8 cellular contexts compared by ENCODE assay signal in genomic region chr5:93622240-93622885, GRCh38. TPM values are rescaled to one million over a fixed set of nuclear protein-coding genes. Genes with fewer than 3 reads are reported as not detected.
DNase-seq lines count a peak whose midpoint lies in the region; ATAC-seq and TF ChIP-seq lines count a peak whose summit lies in the region.

No MANE protein-coding gene starts in this region.

- H3K4me3 Mint-ChIP-seq in CD4-positive, alpha-beta memory T cell = peak overlapping the region; percentile 40 to 73 (median 63)
- H3K4me3 Mint-ChIP-seq in natural killer cell treated with Interleukin-12 subunit alpha and Interleukin-12 subunit beta and Interleukin-15 and Interleukin-18, amount 100 ng/mL, for 72 hours = peak overlapping the region; percentile 93

- TF ChIP-seq POLR2A in transverse colon (IDR thresholded peaks at IDR 0.05) = no peak

- in situ Hi-C loops in Panc1 (cut with HindIII; ENCODE audit: low pct_unique_long_range_greater_than_20kb, low sequenced_read_pairs) (loop anchor here (25.0 kb wide), 1 partner anchor 190 kb away; no protein-coding TSS in a partner anchor), transverse colon (cut with MboI; ENCODE audit: low pct_ligation_motif_present in 1 of 4, low pct_unique_long_range_greater_than_20kb in 1 of 4, low sequenced_read_pairs in 3 of 4) (loop anchor here in 2 of 4 donors (25.0 kb wide), 1 partner anchor 165 kb away; no protein-coding TSS in a partner anchor)

- TF ChIP-seq CTCF in Panc1 (IDR thresholded peaks at IDR 0.05) (no peak), dorsolateral prefrontal cortex (IDR thresholded peaks at IDR 0.05 in 54 of 56, conservative IDR thresholded peaks at IDR 0.05 in 2 of 56; ENCODE audit: low read depth in 1 of 56, partially characterized antibody in 56 of 56) (no peak), transverse colon (IDR thresholded peaks at IDR 0.05) (no peak)

- H3K36me3 Mint-ChIP-seq in CD4-positive, alpha-beta memory T cell = peaks cover 4 to 6% of the 10 kb centered on the region in 2 donors
- H3K36me3 Mint-ChIP-seq in natural killer cell treated with Interleukin-12 subunit alpha and Interleukin-12 subunit beta and Interleukin-15 and Interleukin-18, amount 100 ng/mL, for 72 hours = no peaks in the 10 kb centered on the region

- H3K4me1 Mint-ChIP-seq in CD4-positive, alpha-beta memory T cell = peaks cover 22 to 28% (median 22%) of the 10 kb centered on the region in 4 donors
- H3K4me1 Mint-ChIP-seq in natural killer cell treated with Interleukin-12 subunit alpha and Interleukin-12 subunit beta and Interleukin-15 and Interleukin-18, amount 100 ng/mL, for 72 hours (ENCODE audit: low read depth in 2 of 2) = peaks cover 35 to 42% of the 10 kb centered on the region in 2 donors

- no peak for TF ChIP-seq EP300 in transverse colon (IDR thresholded peaks at IDR 0.05; ENCODE audit: low read depth)

- intact Hi-C loops in CD4-positive, alpha-beta memory T cell (cut with micrococcal nuclease) = loop anchor here (5.0 kb wide), 1 partner anchor 490 kb away; a partner anchor contains a TSS
- intact Hi-C loops in Panc1 (cut with micrococcal nuclease; ENCODE audit: unreplicated experiment) (no loop called here), dorsolateral prefrontal cortex (cut with DNase I) (loop anchor here in 1 of 2 donors (5.0 to 10.0 kb wide), 2 partner anchors 40 to 92 kb away; partner anchors contain the start of genes NR2F1 and NR2F1-AS1), transverse colon (cut with DNase I; ENCODE audit: low total_unique reads) (no loop called here)

- peaks cover 0 to 3% (median 0%) of the 10 kb centered on the region in 8 donors for H3K9me3 Mint-ChIP-seq in CD4-positive, alpha-beta memory T cell
- no peaks in the 10 kb centered on the region for H3K9me3 Mint-ChIP-seq in natural killer cell treated with Interleukin-12 subunit alpha and Interleukin-12 subunit beta and Interleukin-15 and Interleukin-18, amount 100 ng/mL, for 72 hours

- H3K4me3 ChIP-seq in CD4-positive, alpha-beta memory T cell (ENCODE audit: low read length in 2 of 2) = no peak overlapping the region
- H3K4me3 ChIP-seq in Panc1 (ENCODE audit: low read depth in 2 of 2, low read length in 2 of 2) (peak overlapping the region; percentile 86 to 94), dorsolateral prefrontal cortex (peak overlapping the region in 57 of 59 donors; percentile 59 to 90 (median 76)), transverse colon (no peak overlapping the region)

- H3K4me1 ChIP-seq in CD4-positive, alpha-beta memory T cell (ENCODE audit: insufficient read depth, low read length) = peaks cover 21% of the 10 kb centered on the region
- peaks cover 7% of the 10 kb centered on the region for H3K4me1 ChIP-seq in Panc1 (ENCODE audit: control insufficient read depth, insufficient read depth, low read length)
- peaks cover 0 to 14% (median 3%) of the 10 kb centered on the region in 4 donors for H3K4me1 ChIP-seq in transverse colon

- BruUV-seq in Panc1 (replicated peaks; lab: Mats Ljungman, UMichigan) = no TSS peak

- WGBS in transverse colon (ENCODE audit: low coverage in 1 of 2), 2 donors = 66 to 96% methylated on average over 2 to 4 of the region's 4 CpGs

- POLR2A ChIA-PET in CD4-positive, alpha-beta memory T cell (lab: Charles Lee; ENCODE audit: partially characterized antibody) = no interaction called here
- POLR2A ChIA-PET in Panc1 (lab: Charles Lee) = interaction anchor here (0.6 to 1.4 kb wide), 2 partner anchors 39 to 677 kb away, joined by 3 to 8 read pairs; partner anchors contain the start of gene NR2F1

- no peaks in the 10 kb centered on the region for H3K27me3 ChIP-seq in CD4-positive, alpha-beta memory T cell (ENCODE audit: insufficient read depth, low read length)
- H3K27me3 ChIP-seq in Panc1 (ENCODE audit: control insufficient read depth, insufficient read depth, low read length) (no peaks in the 10 kb centered on the region), dorsolateral prefrontal cortex (no peaks in the 10 kb centered on the region), transverse colon (no peaks in the 10 kb centered on the region)

- CTCF ChIA-PET in CD4-positive, alpha-beta memory T cell (lab: Charles Lee; ENCODE audit: partially characterized antibody) = interaction anchor here (1.0 to 2.3 kb wide), 4 partner anchors 10 to 181 kb away, joined by 3 to 11 read pairs (median 3); partner anchors contain the start of gene NR2F1
- CTCF ChIA-PET in Panc1 (lab: Charles Lee) = no interaction called here

- DNase-seq in CD4-positive, alpha-beta memory T cell = peak; percentile 72 to 89 (median 83)
- DNase-seq in Panc1 (ENCODE audit: low read depth, low spot score) (no peak), dorsolateral prefrontal cortex (peak in 1 of 10 donors; percentile 52), transverse colon (no peak)
- DNase-seq in natural killer cell treated with Interleukin-12 subunit alpha and Interleukin-12 subunit beta and Interleukin-15 and Interleukin-18, amount 100 ng/mL, for 72 hours (ENCODE audit: low spot score) = peak; percentile 74

- H3K27ac ChIP-seq in CD4-positive, alpha-beta memory T cell (ENCODE audit: low read depth, low read length) = no peak overlapping the region
- H3K27ac ChIP-seq in Panc1 (ENCODE audit: low read length) (peak overlapping the region; percentile 94; the same call in 1 of the 2 replicates), dorsolateral prefrontal cortex (peak overlapping the region in 54 of 59 donors; percentile 23 to 95 (median 89)), transverse colon (peak overlapping the region in 2 of 4 donors; percentile 56 to 80)

- peaks cover 2 to 6% of the 10 kb centered on the region in 2 donors for H3K27me3 Mint-ChIP-seq in CD4-positive, alpha-beta memory T cell
- no peaks in the 10 kb centered on the region for H3K27me3 Mint-ChIP-seq in natural killer cell treated with Interleukin-12 subunit alpha and Interleukin-12 subunit beta and Interleukin-15 and Interleukin-18, amount 100 ng/mL, for 72 hours

- ATAC-seq in HG02938 (IDR thresholded peaks at IDR 0.05; ENCODE audit: unreplicated experiment) (peak; percentile 63), Panc1 (no peak), GM18498 (IDR thresholded peaks at IDR 0.05; ENCODE audit: unreplicated experiment) (no peak), HG03432 (IDR thresholded peaks at IDR 0.05; ENCODE audit: unreplicated experiment) (no peak)
- peak; percentile 67 to 75 for ATAC-seq in natural killer cell treated with Interleukin-12 subunit alpha and Interleukin-12 subunit beta and Interleukin-15 and Interleukin-18, amount 100 ng/mL, for 72 hours

- H3K27ac Mint-ChIP-seq in CD4-positive, alpha-beta memory T cell = peak overlapping the region; percentile 88 to 99 (median 94)
- peak overlapping the region; percentile 88 to 95 for H3K27ac Mint-ChIP-seq in natural killer cell treated with Interleukin-12 subunit alpha and Interleukin-12 subunit beta and Interleukin-15 and Interleukin-18, amount 100 ng/mL, for 72 hours

- H3K9me3 ChIP-seq in CD4-positive, alpha-beta memory T cell (ENCODE audit: control insufficient read depth in 1 of 2, low read length in 2 of 2) = no peaks in the 10 kb centered on the region
- H3K9me3 ChIP-seq in Panc1 (ENCODE audit: control insufficient read depth, insufficient read depth, low read depth, low read length) (no peaks in the 10 kb centered on the region), transverse colon (no peaks in the 10 kb centered on the region)

- H3K36me3 ChIP-seq in CD4-positive, alpha-beta memory T cell (ENCODE audit: insufficient read depth, low read length) = no peaks in the 10 kb centered on the region
- H3K36me3 ChIP-seq in Panc1 (ENCODE audit: control insufficient read depth, insufficient read depth, low read length) (no peaks in the 10 kb centered on the region), transverse colon (no peaks in the 10 kb centered on the region)

RNA-seq across cellular contexts. Expression of gene NR2F1, which starts 39.3 kb away (rescaled TPM):
- total RNA-seq in CD4-positive, alpha-beta memory T cell = not detected
- not detected for polyA plus RNA-seq in CD4-positive, alpha-beta memory T cell
- 49.5 TPM for total RNA-seq in Panc1 (2021; ENCODE audit: unreplicated experiment)
- polyA plus RNA-seq in Panc1 (2012; ENCODE audit: insufficient read length) = 115 TPM
- total RNA-seq in dorsolateral prefrontal cortex = 100 to 1,000 TPM in 56 of 120 experiments, 10 to 100 TPM in 64; 46.1 to 145 (median 98.5) TPM
- not detected for total RNA-seq in natural killer cell treated with Interleukin-12 subunit alpha and Interleukin-12 subunit beta and Interleukin-15 and Interleukin-18, amount 100 ng/mL, for 72 hours
- 1 to 10 TPM; 1.5 to 6.2 (median 3.2) TPM for total RNA-seq in transverse colon

RNA-seq across cellular contexts. Expression of gene NR2F1-AS1, which starts 41.3 kb away (rescaled TPM):
- not detected for total RNA-seq in CD4-positive, alpha-beta memory T cell
- not detected for polyA plus RNA-seq in CD4-positive, alpha-beta memory T cell
- total RNA-seq in Panc1 (2021; ENCODE audit: unreplicated experiment) (27.0 TPM), dorsolateral prefrontal cortex (100 to 1,000 TPM in 43 of 120 experiments, 10 to 100 TPM in 77; 42.2 to 125 (median 96.4) TPM), transverse colon (1 to 10 TPM; 1.2 to 3.7 (median 2.2) TPM)
- 23.9 TPM for polyA plus RNA-seq in Panc1 (2012; ENCODE audit: insufficient read length)
- not detected for total RNA-seq in natural killer cell treated with Interleukin-12 subunit alpha and Interleukin-12 subunit beta and Interleukin-15 and Interleukin-18, amount 100 ng/mL, for 72 hours

Comparison
In these comparisons a context has a peak if more than half of its experiments do, and no peak if none do; other contexts are left out.
1. DNase-seq: peak in CD4-positive, alpha-beta memory T cell (5 of 5) and natural killer cell treated with Interleukin-12 subunit alpha and Interleukin-12 subunit beta and Interleukin-15 and Interleukin-18, amount 100 ng/mL, for 72 hours (single experiment); none in Panc1 (single experiment) and transverse colon (single experiment).
2. H3K4me3 ChIP-seq: peak in Panc1 (2 of 2) and dorsolateral prefrontal cortex (57 of 59); none in CD4-positive, alpha-beta memory T cell (0 of 2) and transverse colon (0 of 4).
3. ATAC-seq: peak in HG02938 (single experiment) and natural killer cell treated with Interleukin-12 subunit alpha and Interleukin-12 subunit beta and Interleukin-15 and Interleukin-18, amount 100 ng/mL, for 72 hours (2 of 2); none in Panc1 (single experiment), GM18498 (single experiment) and HG03432 (single experiment).